Comparison of ENCODE assay signal across 21 cellular contexts in the genomic region with DNA sequence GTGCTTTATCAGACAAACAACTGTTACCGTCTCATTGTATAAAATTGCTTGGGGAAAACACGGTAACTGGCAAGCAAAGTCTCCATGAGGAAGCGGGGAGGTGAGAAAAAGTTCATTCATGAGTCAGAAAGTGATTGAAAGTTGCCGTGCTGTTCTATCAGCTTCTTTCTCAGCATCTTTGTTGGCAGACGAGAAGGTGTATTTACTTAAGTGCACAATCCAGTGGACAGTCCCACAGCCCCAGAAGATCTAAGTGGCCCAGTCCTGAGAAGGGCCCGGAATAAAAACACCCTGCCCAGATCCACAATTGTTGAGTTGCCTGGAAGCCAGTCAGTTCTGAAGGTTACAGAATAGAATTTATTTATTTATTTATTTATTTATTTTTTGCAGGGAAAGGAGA.
"Had no signal": no experiment of that assay in that cellular context is flagged by ENCODE, and none has a peak within 500 bp of the region (broad histone marks: within the 10 kb centered on the region; RNA-seq: fewer than 3 reads in every experiment).

No MANE protein-coding gene starts in this region.

- H3K27ac Mint-ChIP-seq: naive B cell; natural killer cell; stimulated activated memory B cell treated with anti-CD40 and anti-IgM and Interleukin-4, amounts not matched to agents 10 μg/mL and 1 μg/mL and 100 μg/mL, for 72 hours; stimulated activated naive CD8-positive, alpha-beta T cell treated with anti-CD3 and anti-CD28 coated beads, Interleukin-15, amount 100 ng/mL, for 72 hours; type B pancreatic cell had no signal

- H3K36me3 ChIP-seq: lower lobe of right lung, ovary, prostate gland, right lobe of liver, tibial nerve, uterus had no signal

- DNase-seq: hippocampal formation; lower lobe of right lung; mammary epithelial cell; mesenchymal stem cell; naive B cell; natural killer cell; ovary; right lobe of liver; stimulated activated CD4-positive, alpha-beta T cell treated with anti-CD3 and anti-CD28 coated beads, Interleukin-1b, Interleukin-23, amount 100 ng/mL, for 48 hours; stimulated activated CD4-positive, alpha-beta T cell treated with anti-CD3 and anti-CD28 coated beads, Interleukin-2, amount 100 ng/mL, for 48 hours; stimulated activated CD4-positive, alpha-beta T cell treated with anti-CD3 and anti-CD28 coated beads, Interleukin-4, amount 100 ng/mL, for 4 hours; stimulated activated CD8-positive, alpha-beta memory T cell treated with anti-CD3 and anti-CD28 coated beads, Interleukin-4, amount 100 ng/mL, for 48 hours; stimulated activated naive CD4-positive, alpha-beta T cell treated with Interleukin-2 at 50 U/mL for 16 hours; stimulated activated naive CD8-positive, alpha-beta T cell treated with anti-CD3 and anti-CD28 coated beads, Interleukin-15, amount 100 ng/mL, for 72 hours; substantia nigra; uterus had no signal

- H3K36me3 Mint-ChIP-seq: natural killer cell; stimulated activated memory B cell treated with anti-CD40 and anti-IgM and Interleukin-4, amounts not matched to agents 10 μg/mL and 1 μg/mL and 100 μg/mL, for 72 hours; type B pancreatic cell had no signal

- H3K9me3 ChIP-seq: lower lobe of right lung, ovary, prostate gland, right lobe of liver, tibial nerve, uterus had no signal

- H3K27ac ChIP-seq: lower lobe of right lung, ovary, prostate gland, right lobe of liver, tibial nerve, uterus had no signal

- H3K27me3 ChIP-seq: ovary, right lobe of liver, tibial nerve, uterus had no signal

- H3K4me1 ChIP-seq: lower lobe of right lung, prostate gland, right lobe of liver, tibial nerve, uterus had no signal

- H3K4me3 Mint-ChIP-seq: naive B cell; natural killer cell; stimulated activated memory B cell treated with anti-CD40 and anti-IgM and Interleukin-4, amounts not matched to agents 10 μg/mL and 1 μg/mL and 100 μg/mL, for 72 hours; stimulated activated naive CD8-positive, alpha-beta T cell treated with anti-CD3 and anti-CD28 coated beads, Interleukin-15, amount 100 ng/mL, for 72 hours; type B pancreatic cell had no signal

- ATAC-seq: lower lobe of right lung; natural killer cell; right lobe of liver; stimulated activated memory B cell treated with anti-CD40 and anti-IgM and Interleukin-4, amounts not matched to agents 10 μg/mL and 1 μg/mL and 100 μg/mL, for 72 hours; stimulated activated naive CD8-positive, alpha-beta T cell treated with anti-CD3 and anti-CD28 coated beads, Interleukin-15, amount 100 ng/mL, for 72 hours had no signal

- H3K4me3 ChIP-seq: lower lobe of right lung, ovary, prostate gland, right lobe of liver, smooth muscle cell, tibial nerve, uterus had no signal

- H3K9me3 Mint-ChIP-seq: natural killer cell; stimulated activated memory B cell treated with anti-CD40 and anti-IgM and Interleukin-4, amounts not matched to agents 10 μg/mL and 1 μg/mL and 100 μg/mL, for 72 hours; stimulated activated naive CD8-positive, alpha-beta T cell treated with anti-CD3 and anti-CD28 coated beads, Interleukin-15, amount 100 ng/mL, for 72 hours; type B pancreatic cell had no signal

- H3K4me1 Mint-ChIP-seq: naive B cell; natural killer cell; stimulated activated memory B cell treated with anti-CD40 and anti-IgM and Interleukin-4, amounts not matched to agents 10 μg/mL and 1 μg/mL and 100 μg/mL, for 72 hours; stimulated activated naive CD8-positive, alpha-beta T cell treated with anti-CD3 and anti-CD28 coated beads, Interleukin-15, amount 100 ng/mL, for 72 hours had no signal
